26 cellular contexts compared by ENCODE assay signal in genomic region chr2:180406687-180407086, GRCh38.
"Had no signal": no experiment of that assay in that cellular context is flagged by ENCODE, and none has a peak within 500 bp of the region (broad histone marks: within the 10 kb centered on the region; RNA-seq: fewer than 3 reads in every experiment).

No MANE protein-coding gene starts in this region.

- H3K36me3 ChIP-seq: lower lobe of right lung, pancreas, prostate gland, sigmoid colon, spleen, suprapubic skin, thoracic aorta, tibial artery, upper lobe of right lung had no signal

- H3K27ac ChIP-seq: lower lobe of right lung, pancreas, prostate gland, sigmoid colon, spleen, suprapubic skin, thoracic aorta, tibial artery, upper lobe of right lung had no signal

- DNase-seq: hippocampal formation; kidney glomerular epithelial cell; left cardiac atrium; lower lobe of right lung; mammary epithelial cell; mesenchymal stem cell; naive thymus-derived CD8-positive, alpha-beta T cell; pancreas; posterior cingulate gyrus; retina; right cardiac atrium; sigmoid colon; small intestine; spleen; stimulated activated CD4-positive, alpha-beta T cell treated with anti-CD3 and anti-CD28 coated beads, Interleukin-4, amount 100 ng/mL, for 24 hours; stimulated activated naive CD4-positive, alpha-beta T cell; tibial artery; trophoblast cell; upper lobe of right lung had no signal

- FAIRE-seq: keratinocyte, pancreas, small intestine, urothelium cell line had no signal

- H3K27me3 ChIP-seq: pancreas, sigmoid colon, spleen, suprapubic skin, tibial artery, upper lobe of right lung had no signal

- H3K4me3 ChIP-seq: lower lobe of right lung, pancreas, prostate gland, sigmoid colon, spleen, suprapubic skin, thoracic aorta, tibial artery, upper lobe of right lung had no signal

- ATAC-seq: left cardiac atrium; left lobe of liver; lower lobe of right lung; naive thymus-derived CD8-positive, alpha-beta T cell; pancreas; right cardiac atrium; stimulated activated effector memory CD8-positive, alpha-beta T cell treated with anti-CD3 and anti-CD28 coated beads, Interleukin-12 subunit alpha, Interleukin-12 subunit beta, amount 100 ng/mL, for 72 hours; upper lobe of right lung had no signal

- H3K4me1 ChIP-seq: lower lobe of right lung, pancreas, prostate gland, spleen, suprapubic skin, tibial artery, upper lobe of right lung had no signal

- H3K9me3 ChIP-seq: lower lobe of right lung, pancreas, prostate gland, sigmoid colon, spleen, suprapubic skin, thoracic aorta, tibial artery, upper lobe of right lung had no signal
